ENCODE assay signal across 17 cellular contexts in genomic region chr6:91573826-91574416, GRCh38.
"Had no signal": no experiment of that assay in that cellular context is flagged by ENCODE, and none has a peak within 500 bp of the region (broad histone marks: within the 10 kb centered on the region; RNA-seq: fewer than 3 reads in every experiment).

No MANE protein-coding gene starts in this region.

- H3K36me3 Mint-ChIP-seq: activated CD4-positive, alpha-beta memory T cell treated with anti-CD3 and anti-CD28 coated beads for 36 hours; activated naive CD8-positive, alpha-beta T cell treated with anti-CD3 and anti-CD28 coated beads, Interleukin-2, amount 10 ng/mL, durations not matched to agents 7 days and 5 days; stimulated activated naive B cell treated with anti-CD40 and anti-IgM and Interleukin-4, amounts not matched to agents 10 μg/mL and 1 μg/mL and 100 μg/mL, for 72 hours; WTC11 had no signal

- H3K36me3 ChIP-seq: esophagus squamous epithelium, heart right ventricle, left lung, thyroid gland had no signal

- H3K27me3 ChIP-seq: body of pancreas, esophagus squamous epithelium, heart right ventricle, left lung, thyroid gland had no signal

- H3K27ac Mint-ChIP-seq: activated CD4-positive, alpha-beta memory T cell treated with anti-CD3 and anti-CD28 coated beads for 36 hours; activated naive CD8-positive, alpha-beta T cell treated with anti-CD3 and anti-CD28 coated beads, Interleukin-2, amount 10 ng/mL, durations not matched to agents 7 days and 5 days; activated T-helper 1 cell treated with anti-CD3 and anti-CD28 coated beads, Interleukin-12 subunit alpha, Interleukin-12 subunit beta, Interleukin-2, Interleukin-4 antibody, amounts not matched to agents 30 ng/mL and 10 ng/mL and 1 ng/mL, durations not matched to agents 14 hours and 24 hours and 36 hours; effector memory CD8-positive, alpha-beta T cell; nephron; stimulated activated naive B cell treated with anti-CD40 and anti-IgM and Interleukin-4, amounts not matched to agents 10 μg/mL and 1 μg/mL and 100 μg/mL, for 72 hours; WTC11 had no signal

- H3K27ac ChIP-seq: body of pancreas, esophagus squamous epithelium, heart right ventricle, left lung, thyroid gland had no signal

- H3K4me3 Mint-ChIP-seq: activated CD4-positive, alpha-beta memory T cell treated with anti-CD3 and anti-CD28 coated beads for 36 hours; activated naive CD8-positive, alpha-beta T cell treated with anti-CD3 and anti-CD28 coated beads, Interleukin-2, amount 10 ng/mL, durations not matched to agents 7 days and 5 days; activated T-helper 1 cell treated with anti-CD3 and anti-CD28 coated beads, Interleukin-12 subunit alpha, Interleukin-12 subunit beta, Interleukin-2, Interleukin-4 antibody, amounts not matched to agents 30 ng/mL and 10 ng/mL and 1 ng/mL, durations not matched to agents 14 hours and 24 hours and 36 hours; effector memory CD8-positive, alpha-beta T cell; nephron; stimulated activated naive B cell treated with anti-CD40 and anti-IgM and Interleukin-4, amounts not matched to agents 10 μg/mL and 1 μg/mL and 100 μg/mL, for 72 hours; WTC11 had no signal

- ATAC-seq: body of pancreas; effector memory CD8-positive, alpha-beta T cell; heart right ventricle; left lung; stimulated activated naive B cell treated with anti-CD40 and anti-IgM and Interleukin-4, amounts not matched to agents 10 μg/mL and 1 μg/mL and 100 μg/mL, for 72 hours; WTC11 had no signal

- DNase-seq: activated CD4-positive, alpha-beta memory T cell treated with anti-CD3 and anti-CD28 coated beads for 36 hours; activated CD4-positive, alpha-beta T cell treated with anti-CD3 and anti-CD28 coated beads for 4 hours; activated naive CD4-positive, alpha-beta T cell; activated naive CD8-positive, alpha-beta T cell treated with anti-CD3 and anti-CD28 coated beads, Interleukin-2, amount 10 ng/mL, durations not matched to agents 7 days and 5 days; activated T-cell treated with anti-CD3 and anti-CD28 coated beads for 4 hours; body of pancreas; effector memory CD8-positive, alpha-beta T cell; esophagus squamous epithelium; heart right ventricle; left lung; midbrain; retina; stimulated activated naive B cell treated with anti-CD40 and anti-IgM and Interleukin-4, amounts not matched to agents 10 μg/mL and 1 μg/mL and 100 μg/mL, for 72 hours; thyroid gland had no signal

- H3K27me3 Mint-ChIP-seq: activated CD4-positive, alpha-beta memory T cell treated with anti-CD3 and anti-CD28 coated beads for 36 hours; activated naive CD8-positive, alpha-beta T cell treated with anti-CD3 and anti-CD28 coated beads, Interleukin-2, amount 10 ng/mL, durations not matched to agents 7 days and 5 days; effector memory CD8-positive, alpha-beta T cell; stimulated activated naive B cell treated with anti-CD40 and anti-IgM and Interleukin-4, amounts not matched to agents 10 μg/mL and 1 μg/mL and 100 μg/mL, for 72 hours had no signal

- H3K9me3 Mint-ChIP-seq: activated naive CD8-positive, alpha-beta T cell treated with anti-CD3 and anti-CD28 coated beads, Interleukin-2, amount 10 ng/mL, durations not matched to agents 7 days and 5 days; activated T-helper 1 cell treated with anti-CD3 and anti-CD28 coated beads, Interleukin-12 subunit alpha, Interleukin-12 subunit beta, Interleukin-2, Interleukin-4 antibody, amounts not matched to agents 30 ng/mL and 10 ng/mL and 1 ng/mL, durations not matched to agents 14 hours and 24 hours and 36 hours; nephron; stimulated activated naive B cell treated with anti-CD40 and anti-IgM and Interleukin-4, amounts not matched to agents 10 μg/mL and 1 μg/mL and 100 μg/mL, for 72 hours; WTC11 had no signal

- H3K4me1 ChIP-seq: body of pancreas, esophagus squamous epithelium, heart right ventricle, left lung, thyroid gland had no signal

- H3K4me1 Mint-ChIP-seq: activated naive CD8-positive, alpha-beta T cell treated with anti-CD3 and anti-CD28 coated beads, Interleukin-2, amount 10 ng/mL, durations not matched to agents 7 days and 5 days; nephron; stimulated activated naive B cell treated with anti-CD40 and anti-IgM and Interleukin-4, amounts not matched to agents 10 μg/mL and 1 μg/mL and 100 μg/mL, for 72 hours had no signal

- H3K4me3 ChIP-seq: body of pancreas, esophagus squamous epithelium, heart right ventricle, left lung, thyroid gland had no signal

- H3K9me3 ChIP-seq: body of pancreas, esophagus squamous epithelium, heart right ventricle, left lung, thyroid gland had no signal
